Comparison of ENCODE assay signal across 12 cellular contexts in the genomic region with DNA sequence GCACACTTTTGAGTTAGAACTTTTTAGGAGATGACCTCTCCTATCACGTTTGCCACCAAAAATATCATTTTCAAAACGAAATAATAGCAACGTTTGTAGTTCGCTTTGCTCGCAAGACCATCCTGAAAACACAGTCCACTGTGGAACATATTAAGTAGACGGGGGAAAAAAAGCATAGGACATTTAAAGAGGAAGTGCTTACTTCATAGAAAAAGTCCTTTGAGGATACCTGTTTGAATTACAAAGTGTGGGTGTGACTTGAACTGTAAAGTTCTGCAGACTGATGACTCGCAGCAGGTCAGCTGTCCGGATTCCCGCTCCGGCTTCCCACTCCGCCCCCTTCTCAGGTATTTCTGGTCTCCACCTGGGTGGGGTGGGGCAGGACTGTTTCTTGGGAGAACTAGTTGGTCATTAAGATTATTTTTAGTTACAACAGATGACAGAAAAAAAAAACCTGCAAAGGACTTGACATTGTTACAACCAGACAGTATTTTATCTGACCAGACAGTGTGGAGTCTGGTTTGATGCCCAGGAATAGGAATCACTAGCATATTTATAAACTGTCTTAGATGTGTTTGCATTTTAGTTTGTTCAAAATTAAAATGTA. TPM values are rescaled to one million over a fixed set of nuclear protein-coding genes. Genes with fewer than 3 reads are reported as not detected.
DNase-seq lines count a peak whose midpoint lies in the region; ATAC-seq and TF ChIP-seq lines count a peak whose summit lies in the region.
"Had no signal": no experiment of that assay in that cellular context is flagged by ENCODE, and none has a peak within 500 bp of the region (broad histone marks: within the 10 kb centered on the region; RNA-seq: fewer than 3 reads in every experiment).

No MANE protein-coding gene starts in this region.

- H3K27me3 Mint-ChIP-seq in activated naive CD4-positive, alpha-beta T cell treated with anti-CD3 and anti-CD28 coated beads, Interleukin-2, amount 50 U/mL, for 24 hours, result no peaks in the 10 kb centered on the region
- no peaks in the 10 kb centered on the region for H3K27me3 Mint-ChIP-seq in type B pancreatic cell
- no peaks in the 10 kb centered on the region for H3K27me3 Mint-ChIP-seq in activated T-helper 1 cell treated with anti-CD3 and anti-CD28 coated beads, Interleukin-12 subunit alpha, Interleukin-12 subunit beta, Interleukin-2, Interleukin-4 antibody, amounts not matched to agents 30 ng/mL and 10 ng/mL and 1 ng/mL, durations not matched to agents 14 hours and 24 hours and 36 hours (ENCODE audit: insufficient read depth)

- H3K36me3 ChIP-seq in body of pancreas (replicated peaks in 1 of 2; ENCODE audit: insufficient read depth in 1 of 2, low read depth in 2 of 2), result peaks cover 0 to 28% of the 10 kb centered on the region in 2 donors

- no peaks in the 10 kb centered on the region for H3K9me3 Mint-ChIP-seq in activated naive CD4-positive, alpha-beta T cell treated with anti-CD3 and anti-CD28 coated beads, Interleukin-2, amount 50 U/mL, for 24 hours
- H3K9me3 Mint-ChIP-seq in type B pancreatic cell, result no peaks in the 10 kb centered on the region
- no peaks in the 10 kb centered on the region for H3K9me3 Mint-ChIP-seq in activated T-helper 1 cell treated with anti-CD3 and anti-CD28 coated beads, Interleukin-12 subunit alpha, Interleukin-12 subunit beta, Interleukin-2, Interleukin-4 antibody, amounts not matched to agents 30 ng/mL and 10 ng/mL and 1 ng/mL, durations not matched to agents 14 hours and 24 hours and 36 hours

- no peaks in the 10 kb centered on the region for H3K27me3 ChIP-seq in body of pancreas
- H3K27me3 ChIP-seq: adrenal gland, tibial artery had no signal

- no peak overlapping the region for H3K27ac ChIP-seq in body of pancreas
- H3K27ac ChIP-seq: adrenal gland, tibial artery had no signal

- peaks cover 54% of the 10 kb centered on the region for H3K4me1 Mint-ChIP-seq in activated naive CD4-positive, alpha-beta T cell treated with anti-CD3 and anti-CD28 coated beads, Interleukin-2, amount 50 U/mL, for 24 hours
- H3K4me1 Mint-ChIP-seq in type B pancreatic cell (ENCODE audit: unreplicated experiment), result peaks cover 5% of the 10 kb centered on the region
- peaks cover 60% of the 10 kb centered on the region for H3K4me1 Mint-ChIP-seq in activated T-helper 1 cell treated with anti-CD3 and anti-CD28 coated beads, Interleukin-12 subunit alpha, Interleukin-12 subunit beta, Interleukin-2, Interleukin-4 antibody, amounts not matched to agents 30 ng/mL and 10 ng/mL and 1 ng/mL, durations not matched to agents 14 hours and 24 hours and 36 hours (ENCODE audit: low read depth)

- peaks cover 13% of the 10 kb centered on the region for H3K36me3 Mint-ChIP-seq in activated naive CD4-positive, alpha-beta T cell treated with anti-CD3 and anti-CD28 coated beads, Interleukin-2, amount 50 U/mL, for 24 hours
- peaks cover 43% of the 10 kb centered on the region for H3K36me3 Mint-ChIP-seq in type B pancreatic cell
- H3K36me3 Mint-ChIP-seq in activated T-helper 1 cell treated with anti-CD3 and anti-CD28 coated beads, Interleukin-12 subunit alpha, Interleukin-12 subunit beta, Interleukin-2, Interleukin-4 antibody, amounts not matched to agents 30 ng/mL and 10 ng/mL and 1 ng/mL, durations not matched to agents 14 hours and 24 hours and 36 hours (ENCODE audit: low read depth), result peaks cover 67% of the 10 kb centered on the region

- H3K27ac Mint-ChIP-seq in activated naive CD4-positive, alpha-beta T cell treated with anti-CD3 and anti-CD28 coated beads, Interleukin-2, amount 50 U/mL, for 24 hours, result peak overlapping the region; percentile 78
- peak overlapping the region; percentile 65 for H3K27ac Mint-ChIP-seq in type B pancreatic cell
- H3K27ac Mint-ChIP-seq in activated T-helper 1 cell treated with anti-CD3 and anti-CD28 coated beads, Interleukin-12 subunit alpha, Interleukin-12 subunit beta, Interleukin-2, Interleukin-4 antibody, amounts not matched to agents 30 ng/mL and 10 ng/mL and 1 ng/mL, durations not matched to agents 14 hours and 24 hours and 36 hours, result no peak overlapping the region

- H3K9me3 ChIP-seq in body of pancreas, result no peaks in the 10 kb centered on the region
- H3K9me3 ChIP-seq: adrenal gland, tibial artery had no signal

- H3K4me3 Mint-ChIP-seq in activated naive CD4-positive, alpha-beta T cell treated with anti-CD3 and anti-CD28 coated beads, Interleukin-2, amount 50 U/mL, for 24 hours, result no peak overlapping the region
- no peak overlapping the region for H3K4me3 Mint-ChIP-seq in type B pancreatic cell
- H3K4me3 Mint-ChIP-seq in activated T-helper 1 cell treated with anti-CD3 and anti-CD28 coated beads, Interleukin-12 subunit alpha, Interleukin-12 subunit beta, Interleukin-2, Interleukin-4 antibody, amounts not matched to agents 30 ng/mL and 10 ng/mL and 1 ng/mL, durations not matched to agents 14 hours and 24 hours and 36 hours, result no peak overlapping the region

- peaks cover 13% of the 10 kb centered on the region for H3K4me1 ChIP-seq in body of pancreas
- H3K4me1 ChIP-seq: tibial artery had no signal

- no peak for TF ChIP-seq POLR2A in body of pancreas (IDR thresholded peaks at IDR 0.05)

- no peak overlapping the region for H3K4me3 ChIP-seq in body of pancreas
- H3K4me3 ChIP-seq: adrenal gland, tibial artery had no signal

- ATAC-seq in body of pancreas (peak; percentile 28), HG03354 (IDR thresholded peaks at IDR 0.05; ENCODE audit: poor library complexity, severe bottlenecking, unreplicated experiment) (no peak), GM21529 (IDR thresholded peaks at IDR 0.05; ENCODE audit: unreplicated experiment) (no peak)

- intact Hi-C loops in body of pancreas (cut with DNase I), result no loop called here
- intact Hi-C loops in activated T-helper 1 cell treated with anti-CD3 and anti-CD28 coated beads, Interleukin-12 subunit alpha, Interleukin-12 subunit beta, Interleukin-2, Interleukin-4 antibody, amounts not matched to agents 30 ng/mL and 10 ng/mL and 1 ng/mL, durations not matched to agents 14 hours and 24 hours and 36 hours (cut with micrococcal nuclease), result no loop called here

- no peak for TF ChIP-seq CTCF in body of pancreas (IDR thresholded peaks at IDR 0.05)
- no peak for TF ChIP-seq CTCF in type B pancreatic cell (conservative IDR thresholded peaks at IDR 0.05)

- DNase-seq in activated naive CD4-positive, alpha-beta T cell treated with anti-CD3 and anti-CD28 coated beads, Interleukin-2, amount 50 U/mL, for 16 hours, result no peak
- DNase-seq in body of pancreas (peak in 1 of 4 donors; percentile 34), kidney tubule cell (ENCODE audit: low spot score) (peak; percentile 66), type B pancreatic cell (ENCODE audit: extremely low spot score, unreplicated experiment) (no peak)
- DNase-seq in activated T-helper 1 cell treated with anti-CD3 and anti-CD28 coated beads, Interleukin-12 subunit alpha, Interleukin-12 subunit beta, Interleukin-2, Interleukin-4 antibody, amounts not matched to agents 30 ng/mL and 10 ng/mL and 1 ng/mL, durations not matched to agents 14 hours and 24 hours and 36 hours (ENCODE audit: low spot score), result no peak
- DNase-seq: adrenal gland, MV-4-11, NCI-H446, tibial artery had no signal

- WGBS in body of pancreas, 2 donors, result 51 to 55% methylated on average over 11 of the region's 11 CpGs

RNA-seq across cellular contexts. Expression of gene CNOT11, which starts 13.3 kb away (rescaled TPM):
- total RNA-seq in body of pancreas (10 to 100 TPM; 10.2 to 34.5 TPM), type B pancreatic cell (ENCODE audit: low replicate concordance) (64.5 and 69.6 TPM in 2 replicates)
- 70.6 and 74.7 TPM in 2 replicates for total RNA-seq in activated T-helper 1 cell treated with anti-CD3 and anti-CD28 coated beads, Interleukin-12 subunit alpha, Interleukin-12 subunit beta, Interleukin-2, Interleukin-4 antibody, amounts not matched to agents 30 ng/mL and 10 ng/mL and 1 ng/mL, durations not matched to agents 14 hours and 24 hours and 36 hours

RNA-seq across cellular contexts. Expression of gene RNF149, which starts 42.5 kb away (rescaled TPM):
- 10 to 100 TPM; 38.6 to 47.7 TPM for total RNA-seq in body of pancreas
- 47.0 and 57.3 TPM in 2 replicates for total RNA-seq in type B pancreatic cell (ENCODE audit: low replicate concordance)
- total RNA-seq in activated T-helper 1 cell treated with anti-CD3 and anti-CD28 coated beads, Interleukin-12 subunit alpha, Interleukin-12 subunit beta, Interleukin-2, Interleukin-4 antibody, amounts not matched to agents 30 ng/mL and 10 ng/mL and 1 ng/mL, durations not matched to agents 14 hours and 24 hours and 36 hours, result 54.8 and 55.9 TPM in 2 replicates
